17 cellular contexts compared by ENCODE assay signal in the genomic region with DNA sequence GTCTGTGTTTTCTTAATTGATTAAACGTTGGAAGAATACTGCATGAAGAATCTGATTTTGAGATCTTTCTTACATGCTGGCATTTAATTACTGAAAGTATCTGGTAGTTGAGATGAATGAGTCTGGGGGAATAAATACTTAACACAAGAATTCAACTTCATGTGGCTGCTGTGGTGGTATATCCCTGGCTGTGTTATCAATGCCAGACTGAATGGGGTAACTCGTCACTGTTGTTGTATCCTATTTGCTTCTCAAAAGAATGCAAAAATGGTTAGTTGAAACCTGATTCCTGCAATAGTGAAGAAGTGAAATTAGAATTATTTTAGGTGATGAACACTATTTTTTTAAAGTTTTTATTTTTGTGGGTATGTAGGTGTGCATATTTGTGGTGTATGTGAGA.
DNase-seq lines count a peak whose midpoint lies in the region; ATAC-seq and TF ChIP-seq lines count a peak whose summit lies in the region.
"Had no signal": no experiment of that assay in that cellular context is flagged by ENCODE, and none has a peak within 500 bp of the region (broad histone marks: within the 10 kb centered on the region; RNA-seq: fewer than 3 reads in every experiment).

No MANE protein-coding gene starts in this region.

- in situ Hi-C loops in IMR-90 (cut with MboI; ENCODE audit: low sequenced_read_pairs): no loop called here

- no peak for ATAC-seq in IMR-90 (ENCODE audit: low read depth)
- ATAC-seq in activated CD8-positive, alpha-beta T cell treated with anti-CD3 and anti-CD28 coated beads, Interleukin-2, amount 10 ng/mL, durations not matched to agents 7 days and 5 days: no peak
- ATAC-seq in esophagus mucosa: no peak
- ATAC-seq: heart left ventricle had no signal

- H4K5ac ChIP-seq in IMR-90 (ENCODE audit: low read depth, low read length): no peak overlapping the region

- CTCF ChIA-PET in IMR-90 (lab: Yijun Ruan, JAX): no interaction called here
- CTCF ChIA-PET in activated CD8-positive, alpha-beta T cell treated with anti-CD3 and anti-CD28 coated beads, Interleukin-2, amount 10 ng/mL, durations not matched to agents 7 days and 5 days (lab: Charles Lee): no interaction called here

- H4K91ac ChIP-seq in IMR-90 (ENCODE audit: insufficient read depth, low read depth, low read length): no peak overlapping the region; the same call in 1 of the 2 replicates

- no peak overlapping the region for H3K56ac ChIP-seq in IMR-90 (ENCODE audit: extremely low read depth, insufficient read depth, low read length)

- peaks cover 23% of the 10 kb centered on the region for H3K4me1 ChIP-seq in IMR-90 (ENCODE audit: control insufficient read depth, insufficient read depth, low read length)
- H3K4me1 ChIP-seq: parathyroid adenoma had no signal

- H3K4me3 Mint-ChIP-seq in chondrocyte (ENCODE audit: unreplicated experiment) (no peak overlapping the region), mesothelial cell of epicardium (no peak overlapping the region), type B pancreatic cell (peak overlapping the region; percentile 71)
- H3K4me3 Mint-ChIP-seq in activated CD8-positive, alpha-beta T cell treated with anti-CD3 and anti-CD28 coated beads, Interleukin-2, amount 10 ng/mL, durations not matched to agents 7 days and 5 days: no peak overlapping the region

- intact Hi-C loops in IMR-90 (cut with micrococcal nuclease): no loop called here

- H3K9ac ChIP-seq in IMR-90 (ENCODE audit: low read depth, low read length): no peak overlapping the region
- H3K9ac ChIP-seq: BLaER1 treated with 17β-estradiol and CSF1 and Interleukin-3, amounts not matched to agents 10 nM and 100 nM; parathyroid adenoma had no signal

- peak overlapping the region; percentile 67 for H2BK5ac ChIP-seq in IMR-90 (ENCODE audit: low read depth, low read length, poor library complexity, severe bottlenecking)

- H3K4me2 ChIP-seq in IMR-90 (ENCODE audit: low read depth, low read length): peak overlapping the region; percentile 14; the same call in 1 of the 2 replicates

- DNase-seq in IMR-90: no peak
- no peak for DNase-seq in chondrocyte (ENCODE audit: low spot score)
- no peak for DNase-seq in mesothelial cell of epicardium (ENCODE audit: low spot score in 2 of 2, unreplicated experiment in 2 of 2)
- no peak for DNase-seq in type B pancreatic cell (ENCODE audit: extremely low spot score, unreplicated experiment)
- no peak for DNase-seq in inferior parietal cortex (ENCODE audit: extremely low spot score)
- DNase-seq in activated CD8-positive, alpha-beta T cell treated with anti-CD3 and anti-CD28 coated beads, Interleukin-2, amount 10 ng/mL, durations not matched to agents 7 days and 5 days: no peak
- DNase-seq: activated naive CD4-positive, alpha-beta T cell treated with Interleukin-2 at 50 U/mL for 16 hours; activated T-cell treated with anti-CD3 and anti-CD28 coated beads for 4 hours; DMS53; heart left ventricle; Karpas-422; NCI-H1092 treated with DMSO at 0.1 percent for 48 hours; NCI-H2107; stimulated activated CD4-positive, alpha-beta T cell treated with anti-CD3 and anti-CD28 coated beads, Interleukin-4, amount 100 ng/mL, for 1 hour had no signal

- no peak overlapping the region for H2BK20ac ChIP-seq in IMR-90 (ENCODE audit: low read depth, low read length)

- H3K79me1 ChIP-seq in IMR-90 (ENCODE audit: low read depth in 1 of 2, low read length in 2 of 2): peaks cover 12 to 54% of the 10 kb centered on the region in 2 experiments; a peak in 3 of 4 replicates

- peak overlapping the region; percentile 44; the same call in 1 of the 2 replicates for H3K23ac ChIP-seq in IMR-90 (ENCODE audit: low read depth, low read length)

- TF ChIP-seq CTCF in IMR-90 (conservative IDR thresholded peaks at IDR 0.05; ENCODE audit: low read depth, low read length): no peak
- TF ChIP-seq CTCF in chondrocyte (IDR thresholded peaks at IDR 0.05): no peak
- no peak for TF ChIP-seq CTCF in mesothelial cell of epicardium (IDR thresholded peaks at IDR 0.05; ENCODE audit: unreplicated experiment)
- TF ChIP-seq CTCF in type B pancreatic cell (conservative IDR thresholded peaks at IDR 0.05): no peak

- H3K27ac Mint-ChIP-seq in chondrocyte (ENCODE audit: unreplicated experiment): peak overlapping the region; percentile 92
- H3K27ac Mint-ChIP-seq in mesothelial cell of epicardium: peak overlapping the region; percentile 94
- H3K27ac Mint-ChIP-seq in type B pancreatic cell: peak overlapping the region; percentile 61
- no peak overlapping the region for H3K27ac Mint-ChIP-seq in activated CD8-positive, alpha-beta T cell treated with anti-CD3 and anti-CD28 coated beads, Interleukin-2, amount 10 ng/mL, durations not matched to agents 7 days and 5 days

- no peaks in the 10 kb centered on the region for H3K27me3 ChIP-seq in IMR-90 (ENCODE audit: control insufficient read depth, insufficient read depth, low read length)
- H3K27me3 ChIP-seq: BLaER1 treated with 17β-estradiol and CSF1 and Interleukin-3, amounts not matched to agents 10 nM and 100 nM; heart left ventricle had no signal

- peaks cover 63% of the 10 kb centered on the region for H4K20me1 ChIP-seq in IMR-90 (ENCODE audit: insufficient read depth, low read length)
- H4K20me1 ChIP-seq: BLaER1 treated with 17β-estradiol and CSF1 and Interleukin-3, amounts not matched to agents 10 nM and 100 nM had no signal

- H3K9me3 Mint-ChIP-seq in chondrocyte (ENCODE audit: low read depth): no peaks in the 10 kb centered on the region
- no peaks in the 10 kb centered on the region for H3K9me3 Mint-ChIP-seq in mesothelial cell of epicardium
- H3K9me3 Mint-ChIP-seq in type B pancreatic cell: no peaks in the 10 kb centered on the region
- H3K9me3 Mint-ChIP-seq in activated CD8-positive, alpha-beta T cell treated with anti-CD3 and anti-CD28 coated beads, Interleukin-2, amount 10 ng/mL, durations not matched to agents 7 days and 5 days (ENCODE audit: insufficient read depth): no peaks in the 10 kb centered on the region

- peaks cover 15% of the 10 kb centered on the region for H3K9me1 ChIP-seq in IMR-90 (ENCODE audit: insufficient read depth, low read length)

- dilution Hi-C loops in IMR-90 (cut with HindIII; ENCODE audit: low sequenced_read_pairs, unreplicated experiment): no loop called here

- 0 out of 2 replicates have a peak overlapping the region, but pooled peaks have one; percentile 49 for H3K14ac ChIP-seq in IMR-90 (replicated peaks; ENCODE audit: low read depth, low read length)

- H3K36me3 ChIP-seq in IMR-90 (ENCODE audit: control insufficient read depth, insufficient read depth, low read length): no peaks in the 10 kb centered on the region
- H3K36me3 ChIP-seq: BLaER1 treated with 17β-estradiol and CSF1 and Interleukin-3, amounts not matched to agents 10 nM and 100 nM; heart left ventricle had no signal

- H3K27ac ChIP-seq in IMR-90 (ENCODE audit: insufficient read depth, low read length): no peak overlapping the region
- H3K27ac ChIP-seq: BLaER1 treated with 17β-estradiol and CSF1 and Interleukin-3, amounts not matched to agents 10 nM and 100 nM; parathyroid adenoma had no signal

- WGBS in IMR-90 (ENCODE audit: extremely low coverage in 2 of 2, insufficient read length in 1 of 2), 2 experiments: no CpG with 5 or more reads among the region's 2 CpGs

- H3K36me3 Mint-ChIP-seq in chondrocyte (ENCODE audit: low read depth) (no peaks in the 10 kb centered on the region), mesothelial cell of epicardium (peaks cover 1% of the 10 kb centered on the region), type B pancreatic cell (peaks cover 20% of the 10 kb centered on the region)
- H3K36me3 Mint-ChIP-seq in activated CD8-positive, alpha-beta T cell treated with anti-CD3 and anti-CD28 coated beads, Interleukin-2, amount 10 ng/mL, durations not matched to agents 7 days and 5 days (ENCODE audit: low read depth): no peaks in the 10 kb centered on the region

- H3K4me3 ChIP-seq in IMR-90 (ENCODE audit: insufficient read depth, low read depth, low read length): no peak overlapping the region
- H3K4me3 ChIP-seq: BLaER1 treated with 17β-estradiol and CSF1 and Interleukin-3, amounts not matched to agents 10 nM and 100 nM; heart left ventricle had no signal

- POLR2A ChIA-PET in IMR-90 (lab: Charles Lee; ENCODE audit: unreplicated experiment): no interaction called here
- POLR2A ChIA-PET in activated CD8-positive, alpha-beta T cell treated with anti-CD3 and anti-CD28 coated beads, Interleukin-2, amount 10 ng/mL, durations not matched to agents 7 days and 5 days (lab: Charles Lee): no interaction called here

- no peak overlapping the region for H2AK5ac ChIP-seq in IMR-90 (ENCODE audit: low read depth, low read length)

- H2BK120ac ChIP-seq in IMR-90 (ENCODE audit: low read depth, low read length): peak overlapping the region; percentile 59; the same call in 1 of the 2 replicates

- TF ChIP-seq RAD21 in IMR-90 (IDR thresholded peaks at IDR 0.05; ENCODE audit: low read length): no peak

- H3K4me1 Mint-ChIP-seq in chondrocyte (ENCODE audit: low read depth): peaks cover 88% of the 10 kb centered on the region
- peaks cover 82% of the 10 kb centered on the region for H3K4me1 Mint-ChIP-seq in mesothelial cell of epicardium
- peaks cover 70% of the 10 kb centered on the region for H3K4me1 Mint-ChIP-seq in type B pancreatic cell (ENCODE audit: unreplicated experiment)
- H3K4me1 Mint-ChIP-seq in activated CD8-positive, alpha-beta T cell treated with anti-CD3 and anti-CD28 coated beads, Interleukin-2, amount 10 ng/mL, durations not matched to agents 7 days and 5 days (ENCODE audit: low read depth): no peaks in the 10 kb centered on the region

- no peak overlapping the region for H2AK9ac ChIP-seq in IMR-90 (replicated peaks; ENCODE audit: low read depth, low read length, poor library complexity)

- no peak for TF ChIP-seq POLR2A in IMR-90 (IDR thresholded peaks at IDR 0.05; ENCODE audit: low read depth, low read length)

- H3K4ac ChIP-seq in IMR-90 (ENCODE audit: low read depth, low read length): no peak overlapping the region; the same call in 1 of the 2 replicates

- peak overlapping the region; percentile 15 to 78; a peak in 3 of 4 replicates for H4K8ac ChIP-seq in IMR-90 (ENCODE audit: low read depth in 2 of 2, low read length in 2 of 2)

- H3K18ac ChIP-seq in IMR-90 (ENCODE audit: low read depth, low read length): peak overlapping the region; percentile 47; the same call in 1 of the 2 replicates

- no peak overlapping the region for H2AFZ ChIP-seq in IMR-90 (replicated peaks; ENCODE audit: low read length, poor library complexity)
- H2AFZ ChIP-seq: parathyroid adenoma had no signal

- no TSS peak for BruUV-seq in IMR-90 (replicated peaks; lab: Mats Ljungman, UMichigan)

- H3K9me3 ChIP-seq in IMR-90 (ENCODE audit: control insufficient read depth, insufficient read depth, low read length): no peaks in the 10 kb centered on the region
- H3K9me3 ChIP-seq: BLaER1 treated with 17β-estradiol and CSF1 and Interleukin-3, amounts not matched to agents 10 nM and 100 nM; heart left ventricle had no signal

- no peaks in the 10 kb centered on the region for H3K27me3 Mint-ChIP-seq in chondrocyte (ENCODE audit: low read depth)
- H3K27me3 Mint-ChIP-seq in mesothelial cell of epicardium (ENCODE audit: low read depth): no peaks in the 10 kb centered on the region
- H3K27me3 Mint-ChIP-seq in type B pancreatic cell: no peaks in the 10 kb centered on the region
- peaks cover 11% of the 10 kb centered on the region for H3K27me3 Mint-ChIP-seq in activated CD8-positive, alpha-beta T cell treated with anti-CD3 and anti-CD28 coated beads, Interleukin-2, amount 10 ng/mL, durations not matched to agents 7 days and 5 days (ENCODE audit: low read depth)

- peak overlapping the region; percentile 27; the same call in 1 of the 3 replicates for H2BK15ac ChIP-seq in IMR-90 (ENCODE audit: low read depth, low read length)
